ENCODE assay signal across 7 cellular contexts in the genomic region with DNA sequence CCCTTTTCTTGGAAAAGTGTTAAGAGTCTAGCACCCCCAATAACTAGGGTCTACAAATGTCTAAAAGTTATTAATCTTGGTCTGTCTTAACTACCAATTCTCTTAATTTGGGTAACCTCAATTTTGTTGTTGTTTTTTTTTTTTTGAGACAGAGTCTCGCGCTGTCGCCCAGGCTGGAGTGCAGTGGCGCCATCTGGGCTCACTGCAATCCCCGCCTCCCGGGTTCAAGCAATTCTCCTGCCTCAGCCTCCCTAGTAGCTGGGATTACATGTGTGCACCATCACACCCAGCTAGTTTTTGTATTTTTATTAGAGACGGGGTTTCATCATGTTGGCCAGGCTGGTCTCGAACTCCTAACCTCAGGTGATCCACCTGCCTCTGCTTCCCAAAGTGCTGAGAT. TPM values are rescaled to one million over a fixed set of nuclear protein-coding genes. Genes with fewer than 3 reads are reported as not detected.
A peak's percentile ranks its signal among the peaks of the same experiment; 100 is the strongest.
DNase-seq lines count a peak whose midpoint lies in the region; ATAC-seq and TF ChIP-seq lines count a peak whose summit lies in the region.
"Not testable (repeated sequence)": the region's sequence is repeated elsewhere in the genome, so short reads cannot be mapped to it uniquely, and the experiment has no call there.

No MANE protein-coding gene starts in this region.

- H3K27ac Mint-ChIP-seq in Caco-2 (ENCODE audit: unreplicated experiment); T-cell; activated CD4-positive, alpha-beta memory T cell treated with anti-CD3 and anti-CD28 coated beads, Interleukin-2, amount 10 ng/mL, durations not matched to agents 7 days and 5 days: not testable (repeated sequence)
- H3K27ac Mint-ChIP-seq in activated naive CD8-positive, alpha-beta T cell = peak overlapping the region; percentile 94
- peak overlapping the region; percentile 100 for H3K27ac Mint-ChIP-seq in dendritic cell treated with granulocyte-macrophage colony-stimulating factor and Interleukin-4, amounts not matched to agents 40 ng/mL and 50 ng/mL, for 4 days
- peak overlapping the region in 1 of 2 donors; percentile 99 for H3K27ac Mint-ChIP-seq in natural killer cell

- intact Hi-C loops in Caco-2 (cut with micrococcal nuclease; ENCODE audit: unreplicated experiment) = loop anchor here (10.0 kb wide), 1 partner anchor 428 kb away; no protein-coding TSS in a partner anchor
- intact Hi-C loops in dendritic cell treated with granulocyte-macrophage colony-stimulating factor and Interleukin-4, amounts not matched to agents 40 ng/mL and 50 ng/mL, for 4 days (cut with micrococcal nuclease) = loop anchor here (2.0 to 10.0 kb wide), 2 partner anchors 66 to 128 kb away; a partner anchor contains a TSS
- intact Hi-C loops in natural killer cell (cut with micrococcal nuclease) = not testable (repeated sequence)

- not testable (repeated sequence) for H3K27me3 Mint-ChIP-seq in Caco-2 (ENCODE audit: insufficient read depth, unreplicated experiment); T-cell; activated CD4-positive, alpha-beta memory T cell treated with anti-CD3 and anti-CD28 coated beads, Interleukin-2, amount 10 ng/mL, durations not matched to agents 7 days and 5 days; activated naive CD8-positive, alpha-beta T cell; dendritic cell treated with granulocyte-macrophage colony-stimulating factor and Interleukin-4, amounts not matched to agents 40 ng/mL and 50 ng/mL, for 4 days; natural killer cell (ENCODE audit: low read depth in 2 of 2)

- H3K4me3 Mint-ChIP-seq in Caco-2 (ENCODE audit: unreplicated experiment) = peak overlapping the region; percentile 73
- peak overlapping the region; percentile 79 to 98 (median 90) for H3K4me3 Mint-ChIP-seq in T-cell
- peak overlapping the region; percentile 79 for H3K4me3 Mint-ChIP-seq in activated CD4-positive, alpha-beta memory T cell treated with anti-CD3 and anti-CD28 coated beads, Interleukin-2, amount 10 ng/mL, durations not matched to agents 7 days and 5 days
- peak overlapping the region; percentile 91 for H3K4me3 Mint-ChIP-seq in activated naive CD8-positive, alpha-beta T cell
- not testable (repeated sequence) for H3K4me3 Mint-ChIP-seq in dendritic cell treated with granulocyte-macrophage colony-stimulating factor and Interleukin-4, amounts not matched to agents 40 ng/mL and 50 ng/mL, for 4 days
- peak overlapping the region; percentile 96 for H3K4me3 Mint-ChIP-seq in natural killer cell

- H3K79me2 ChIP-seq in Karpas-422 (ENCODE audit: low read length) = not testable (repeated sequence)

- H2AFZ ChIP-seq in Karpas-422 (ENCODE audit: low read length) = not testable (repeated sequence)

- H3K36me3 Mint-ChIP-seq in Caco-2 (ENCODE audit: insufficient read depth, unreplicated experiment); T-cell; activated naive CD8-positive, alpha-beta T cell; natural killer cell: not testable (repeated sequence)
- H3K36me3 Mint-ChIP-seq in activated CD4-positive, alpha-beta memory T cell treated with anti-CD3 and anti-CD28 coated beads, Interleukin-2, amount 10 ng/mL, durations not matched to agents 7 days and 5 days (ENCODE audit: low read depth) = peaks cover 16% of the 10 kb centered on the region
- peaks cover 16% of the 10 kb centered on the region for H3K36me3 Mint-ChIP-seq in dendritic cell treated with granulocyte-macrophage colony-stimulating factor and Interleukin-4, amounts not matched to agents 40 ng/mL and 50 ng/mL, for 4 days (ENCODE audit: low read depth)

- not testable (repeated sequence) for BruUV-seq in Caco-2 (replicated peaks; lab: Mats Ljungman, UMichigan)

- not testable (repeated sequence) for H3K36me3 ChIP-seq in Caco-2 (ENCODE audit: control insufficient read depth, insufficient read depth, low read length); Karpas-422 (ENCODE audit: insufficient read depth, low read length)

- not testable (repeated sequence) for H3K4me1 ChIP-seq in Caco-2
- H3K4me1 ChIP-seq in Karpas-422 (ENCODE audit: low read length) = peaks cover 23% of the 10 kb centered on the region

- CTCF ChIA-PET in Caco-2 (lab: Charles Lee) (interaction anchor here (0.7 to 1.0 kb wide), 2 partner anchors 29 to 301 kb away, joined by 3 to 4 read pairs; no protein-coding TSS in a partner anchor), T-cell (lab: Charles Lee) (interaction anchor here (0.7 to 4.2 kb wide), 4 partner anchors 13 to 868 kb away, joined by 3 to 61 read pairs (median 19); no protein-coding TSS in a partner anchor)
- CTCF ChIA-PET in activated CD4-positive, alpha-beta memory T cell treated with anti-CD3 and anti-CD28 coated beads, Interleukin-2, amount 10 ng/mL, durations not matched to agents 7 days and 5 days (lab: Charles Lee) = interaction anchor here (1.1 to 10.1 kb wide), 3 partner anchors 12 to 300 kb away, joined by 3 to 342 read pairs (median 49); a partner anchor contains a TSS

- not testable (repeated sequence) for H3K27me3 ChIP-seq in Caco-2 (replicated peaks; ENCODE audit: control insufficient read depth, insufficient read depth, low read length); Karpas-422 (ENCODE audit: low read length)

- POLR2A ChIA-PET in Caco-2 (lab: Charles Lee) (interaction anchor here (1.3 kb wide), 1 partner anchor 39 kb away, joined by 3 read pairs; a partner anchor contains a TSS), T-cell (lab: Charles Lee) (interaction anchor here in 1 of 2 donors (0.7 kb wide), 1 partner anchor 18 kb away, joined by 7 read pairs; no protein-coding TSS in a partner anchor)
- POLR2A ChIA-PET in activated CD4-positive, alpha-beta memory T cell treated with anti-CD3 and anti-CD28 coated beads, Interleukin-2, amount 10 ng/mL, durations not matched to agents 7 days and 5 days (lab: Charles Lee) = interaction anchor here (1.2 to 4.9 kb wide), 7 partner anchors 9 to 299 kb away, joined by 3 to 155 read pairs (median 25); a partner anchor contains a TSS

- ATAC-seq in T-cell (replicated peaks in 1 of 4); natural killer cell: not testable (repeated sequence)

- TF ChIP-seq CTCF in Caco-2 (IDR thresholded peaks at IDR 0.05; ENCODE audit: insufficient read depth in 1 of 2, low read depth in 1 of 2, low read length in 1 of 2, severe bottlenecking in 1 of 2, unreplicated experiment in 1 of 2); natural killer cell (IDR thresholded peaks at IDR 0.05): not testable (repeated sequence)

- H3K9me3 Mint-ChIP-seq in Caco-2 (ENCODE audit: unreplicated experiment); T-cell; activated CD4-positive, alpha-beta memory T cell treated with anti-CD3 and anti-CD28 coated beads, Interleukin-2, amount 10 ng/mL, durations not matched to agents 7 days and 5 days; activated naive CD8-positive, alpha-beta T cell (ENCODE audit: low read depth); dendritic cell treated with granulocyte-macrophage colony-stimulating factor and Interleukin-4, amounts not matched to agents 40 ng/mL and 50 ng/mL, for 4 days; natural killer cell: not testable (repeated sequence)

- not testable (repeated sequence) for DNase-seq in Caco-2; Karpas-422; T-cell; activated CD4-positive, alpha-beta memory T cell treated with anti-CD3 and anti-CD28 coated beads, Interleukin-2, amount 10 ng/mL, durations not matched to agents 7 days and 5 days; natural killer cell

- H4K20me1 ChIP-seq in Karpas-422 (ENCODE audit: insufficient read depth, low read depth, low read length) = not testable (repeated sequence)

- peak overlapping the region; percentile 96 for H3K4me2 ChIP-seq in Karpas-422 (ENCODE audit: low read depth, low read length, poor library complexity, severe bottlenecking)

- H3K4me3 ChIP-seq in Caco-2 (ENCODE audit: low read depth, low read length); Karpas-422 (ENCODE audit: low read length): not testable (repeated sequence)

- H3K9me2 ChIP-seq in Karpas-422 (replicated peaks; ENCODE audit: insufficient read depth, low read length) = not testable (repeated sequence)

- H3K27ac ChIP-seq in Karpas-422 (ENCODE audit: low read length) = not testable (repeated sequence)

- H3K9ac ChIP-seq in Karpas-422 (ENCODE audit: low read length) = not testable (repeated sequence)

- H3K9me3 ChIP-seq in Caco-2; Karpas-422 (ENCODE audit: low read length): not testable (repeated sequence)

- not testable (repeated sequence) for H3K4me1 Mint-ChIP-seq in Caco-2 (ENCODE audit: low read depth, unreplicated experiment)
- H3K4me1 Mint-ChIP-seq in T-cell (peaks cover 21 to 30% (median 22%) of the 10 kb centered on the region in 3 donors), natural killer cell (peaks cover 22 to 27% of the 10 kb centered on the region in 2 donors)
- H3K4me1 Mint-ChIP-seq in activated CD4-positive, alpha-beta memory T cell treated with anti-CD3 and anti-CD28 coated beads, Interleukin-2, amount 10 ng/mL, durations not matched to agents 7 days and 5 days = peaks cover 54% of the 10 kb centered on the region
- peaks cover 22% of the 10 kb centered on the region for H3K4me1 Mint-ChIP-seq in activated naive CD8-positive, alpha-beta T cell (ENCODE audit: low read depth)
- peaks cover 32% of the 10 kb centered on the region for H3K4me1 Mint-ChIP-seq in dendritic cell treated with granulocyte-macrophage colony-stimulating factor and Interleukin-4, amounts not matched to agents 40 ng/mL and 50 ng/mL, for 4 days (ENCODE audit: low read depth)

RNA-seq across cellular contexts. Expression of a gene that starts 38.5 kb away (rescaled TPM):
- total RNA-seq in Caco-2 (2022) (58.3 and 60.2 TPM in 2 replicates), T-cell (10 to 100 TPM; 49.4 to 98.7 (median 52.7) TPM), natural killer cell (10 to 100 TPM; 42.1 to 48.3 (median 44.0) TPM)
- 90.5 and 117 TPM in 2 replicates for total RNA-seq in Karpas-422 (2014; rRNA removed; shearing (Covaris generic); ENCODE audit: low replicate concordance)
- total RNA-seq in activated CD4-positive, alpha-beta memory T cell treated with anti-CD3 and anti-CD28 coated beads, Interleukin-2, amount 10 ng/mL, durations not matched to agents 7 days and 5 days = 10 to 100 TPM; 35.4 to 36.5 TPM

RNA-seq across cellular contexts. Expression of a gene that starts 38.7 kb away (rescaled TPM):
- total RNA-seq in Caco-2 (2022) = 2.1 and 2.9 TPM in 2 replicates
- total RNA-seq in Karpas-422 (2014; rRNA removed; shearing (Covaris generic); ENCODE audit: low replicate concordance) = 4.7 and 8.9 TPM in 2 replicates
- 1 to 10 TPM; 1.8 to 5.2 (median 4.3) TPM for total RNA-seq in T-cell
- total RNA-seq in activated CD4-positive, alpha-beta memory T cell treated with anti-CD3 and anti-CD28 coated beads, Interleukin-2, amount 10 ng/mL, durations not matched to agents 7 days and 5 days = 1 to 10 TPM in 1 of 2 experiments, under 1 TPM in 1; 0.91 to 1.1 TPM
- 1 to 10 TPM; 1.3 to 2.7 (median 2.5) TPM for total RNA-seq in natural killer cell
